In genomic region chr6:122580731-122581130, GRCh38 we compare ENCODE assay signal across 12 cellular contexts. TPM values are rescaled to one million over a fixed set of nuclear protein-coding genes. Genes with fewer than 3 reads are reported as not detected.
DNase-seq lines count a peak whose midpoint lies in the region; ATAC-seq and TF ChIP-seq lines count a peak whose summit lies in the region.
"Had no signal": no experiment of that assay in that cellular context is flagged by ENCODE, and none has a peak within 500 bp of the region (broad histone marks: within the 10 kb centered on the region; RNA-seq: fewer than 3 reads in every experiment).

No MANE protein-coding gene starts in this region.

- TF ChIP-seq POLR2A in esophagus muscularis mucosa (IDR thresholded peaks at IDR 0.05; ENCODE audit: low read depth) = no peak
- no peak for TF ChIP-seq POLR2A in testis (IDR thresholded peaks at IDR 0.05)

- H3K4me1 ChIP-seq in Caco-2 = no peaks in the 10 kb centered on the region
- H3K4me1 ChIP-seq in esophagus muscularis mucosa = no peaks in the 10 kb centered on the region
- no peaks in the 10 kb centered on the region for H3K4me1 ChIP-seq in testis
- H3K4me1 ChIP-seq in lower lobe of right lung = no peaks in the 10 kb centered on the region
- H3K4me1 ChIP-seq: adrenal gland, right lobe of liver, upper lobe of right lung had no signal

- ATAC-seq in lower lobe of right lung = no peak
- ATAC-seq: upper lobe of right lung had no signal

- no peaks in the 10 kb centered on the region for H3K27me3 Mint-ChIP-seq in Caco-2 (ENCODE audit: insufficient read depth, unreplicated experiment)

- CTCF ChIA-PET in Caco-2 (lab: Charles Lee) = no interaction called here

- peak; percentile 29 to 32 for TF ChIP-seq CTCF in Caco-2 (IDR thresholded peaks at IDR 0.05; ENCODE audit: insufficient read depth in 1 of 2, low read depth in 1 of 2, low read length in 1 of 2, severe bottlenecking in 1 of 2, unreplicated experiment in 1 of 2)
- no peak for TF ChIP-seq CTCF in esophagus muscularis mucosa (IDR thresholded peaks at IDR 0.05)
- no peak for TF ChIP-seq CTCF in testis (IDR thresholded peaks at IDR 0.05)
- TF ChIP-seq CTCF in dorsolateral prefrontal cortex (IDR thresholded peaks at IDR 0.05 in 54 of 56, conservative IDR thresholded peaks at IDR 0.05 in 2 of 56; ENCODE audit: low read depth in 1 of 56, partially characterized antibody in 56 of 56) = no peak
- TF ChIP-seq CTCF in lower lobe of right lung (IDR thresholded peaks at IDR 0.05) = no peak

- no peaks in the 10 kb centered on the region for H3K36me3 Mint-ChIP-seq in Caco-2 (ENCODE audit: insufficient read depth, unreplicated experiment)

- no TSS peak for BruUV-seq in Caco-2 (replicated peaks; lab: Mats Ljungman, UMichigan)

- H3K4me3 Mint-ChIP-seq in Caco-2 (ENCODE audit: unreplicated experiment) = no peak overlapping the region

- H3K36me3 ChIP-seq in Caco-2 (ENCODE audit: control insufficient read depth, insufficient read depth, low read length) = no peaks in the 10 kb centered on the region
- H3K36me3 ChIP-seq in esophagus muscularis mucosa = no peaks in the 10 kb centered on the region
- no peaks in the 10 kb centered on the region for H3K36me3 ChIP-seq in testis (ENCODE audit: low read depth, missing control alignments)
- no peaks in the 10 kb centered on the region for H3K36me3 ChIP-seq in lower lobe of right lung
- H3K36me3 ChIP-seq: adrenal gland, right lobe of liver, upper lobe of right lung had no signal

- peaks cover 16% of the 10 kb centered on the region for H3K9me3 Mint-ChIP-seq in Caco-2 (ENCODE audit: unreplicated experiment)

- no peak overlapping the region for H3K4me3 ChIP-seq in Caco-2 (ENCODE audit: low read depth, low read length)
- no peak overlapping the region for H3K4me3 ChIP-seq in esophagus muscularis mucosa
- no peak overlapping the region for H3K4me3 ChIP-seq in testis
- H3K4me3 ChIP-seq in dorsolateral prefrontal cortex = no peak overlapping the region
- H3K4me3 ChIP-seq in lower lobe of right lung = no peak overlapping the region
- H3K4me3 ChIP-seq: adrenal gland, right lobe of liver, upper lobe of right lung had no signal

- WGBS in esophagus muscularis mucosa = 68% methylated on average over 3 of the region's 3 CpGs
- 71 to 75% methylated on average over 3 of the region's 3 CpGs for WGBS in testis, 2 donors

- peak in 1 of 2 experiments; percentile 14 for DNase-seq in Caco-2
- DNase-seq in HS-5 (ENCODE audit: low read depth) = peak; percentile 3
- DNase-seq in SHP77 (lab: John Stamatoyannopoulos, UW) = peak; percentile 3 to 14
- peak; percentile 9 for DNase-seq in iris pigment epithelial cell (ENCODE audit: low read depth)
- no peak for DNase-seq in esophagus muscularis mucosa (ENCODE audit: extremely low spot score)
- DNase-seq in testis = no peak
- no peak for DNase-seq in dorsolateral prefrontal cortex
- no peak for DNase-seq in lower lobe of right lung
- DNase-seq: adrenal gland, right lobe of liver, upper lobe of right lung had no signal

- intact Hi-C loops in Caco-2 (cut with micrococcal nuclease; ENCODE audit: unreplicated experiment) (no loop called here), esophagus muscularis mucosa (cut with DNase I) (no loop called here), testis (cut with DNase I; ENCODE audit: low total_unique reads) (no loop called here), dorsolateral prefrontal cortex (cut with DNase I) (no loop called here), lower lobe of right lung (cut with DNase I) (no loop called here)

- H3K9me3 ChIP-seq in Caco-2 (no peaks in the 10 kb centered on the region), esophagus muscularis mucosa (no peaks in the 10 kb centered on the region), testis (no peaks in the 10 kb centered on the region), lower lobe of right lung (no peaks in the 10 kb centered on the region)
- H3K9me3 ChIP-seq: adrenal gland, right lobe of liver, upper lobe of right lung had no signal

- H3K27me3 ChIP-seq in Caco-2 (replicated peaks; ENCODE audit: control insufficient read depth, insufficient read depth, low read length) (no peaks in the 10 kb centered on the region), esophagus muscularis mucosa (no peaks in the 10 kb centered on the region), testis (no peaks in the 10 kb centered on the region), dorsolateral prefrontal cortex (no peaks in the 10 kb centered on the region), lower lobe of right lung (ENCODE audit: low read depth) (no peaks in the 10 kb centered on the region)
- H3K27me3 ChIP-seq: adrenal gland, right lobe of liver, upper lobe of right lung had no signal

- POLR2A ChIA-PET in Caco-2 (lab: Charles Lee) = no interaction called here

- no peak overlapping the region for H3K27ac Mint-ChIP-seq in Caco-2 (ENCODE audit: unreplicated experiment)

- H3K4me1 Mint-ChIP-seq in Caco-2 (ENCODE audit: low read depth, unreplicated experiment) = no peaks in the 10 kb centered on the region

- no peak for TF ChIP-seq EP300 in esophagus muscularis mucosa (IDR thresholded peaks at IDR 0.05)

- no peak overlapping the region for H3K27ac ChIP-seq in esophagus muscularis mucosa (replicated peaks in 1 of 4)
- H3K27ac ChIP-seq in testis = no peak overlapping the region
- H3K27ac ChIP-seq in dorsolateral prefrontal cortex = no peak overlapping the region
- no peak overlapping the region for H3K27ac ChIP-seq in lower lobe of right lung
- H3K27ac ChIP-seq: adrenal gland, right lobe of liver, upper lobe of right lung had no signal

RNA-seq across cellular contexts. Expression of gene PKIB, which starts 29.5 kb away (rescaled TPM):
- 18.6 and 18.8 TPM in 2 replicates for total RNA-seq in Caco-2 (2022)
- total RNA-seq in esophagus muscularis mucosa = 1 to 10 TPM in 2 of 4 donors, not detected in 2; 1.2 to 2.2 TPM
- 1 to 10 TPM; 1.4 to 3.3 TPM for total RNA-seq in testis
- 5.0 TPM for polyA plus RNA-seq in testis (ENCODE audit: insufficient read depth, low read depth, low replicate concordance)
- total RNA-seq in dorsolateral prefrontal cortex = 1 to 10 TPM; 1.0 to 8.9 (median 4.3) TPM
- total RNA-seq in lower lobe of right lung = 3.2 TPM
- polyA plus RNA-seq: BJ had no signal

Comparison
In these comparisons a context has a peak if more than half of its experiments do, and no peak if none do; other contexts are left out.
1. DNase-seq: peak in HS-5 (single experiment), SHP77 (2 of 2) and iris pigment epithelial cell (single experiment); none in esophagus muscularis mucosa (single experiment), testis (single experiment), dorsolateral prefrontal cortex (0 of 10) and lower lobe of right lung (single experiment).
2. CTCF ChIP-seq: peak in Caco-2 (2 of 2); none in esophagus muscularis mucosa (0 of 3), testis (0 of 3), dorsolateral prefrontal cortex (0 of 56) and lower lobe of right lung (single experiment).